Comparison of ENCODE assay signal across 27 cellular contexts in genomic region chr7:19932549-19933249, GRCh38.
DNase-seq lines count a peak whose midpoint lies in the region; ATAC-seq lines count a peak whose summit lies in the region.
"Had no signal": no experiment of that assay in that cellular context is flagged by ENCODE, and none has a peak within 500 bp of the region (broad histone marks: within the 10 kb centered on the region; RNA-seq: fewer than 3 reads in every experiment).

No MANE protein-coding gene starts in this region.

- ATAC-seq in GM19455 (IDR thresholded peaks at IDR 0.05; ENCODE audit: unreplicated experiment) = no peak
- ATAC-seq: A549; gastroesophageal sphincter; lower lobe of right lung; naive thymus-derived CD8-positive, alpha-beta T cell; SK-N-SH treated with all-trans-retinoic acid at 6 μM for 48 hours had no signal

- DNase-seq in NCI-H748 (lab: John Stamatoyannopoulos, UW; ENCODE audit: unreplicated experiment) = peak; percentile 30
- DNase-seq in NCI-H748 treated with DMSO at 0.1 percent for 48 hours (lab: John Stamatoyannopoulos, UW) = no peak
- peak; percentile 69 for DNase-seq in NCI-H146 treated with DMSO at 0.1 percent for 48 hours (lab: John Stamatoyannopoulos, UW; ENCODE audit: unreplicated experiment)
- peak; percentile 91 for DNase-seq in NCI-H82 treated with DMSO at 0.1 percent for 48 hours (lab: John Stamatoyannopoulos, UW; ENCODE audit: unreplicated experiment)
- DNase-seq in retina = peak; percentile 4
- no peak for DNase-seq in C1 segment of cervical spinal cord (lab: John Stamatoyannopoulos, UW)
- DNase-seq in NCI-H187 treated with DMSO at 0.1 percent for 48 hours (lab: John Stamatoyannopoulos, UW) = no peak
- DNase-seq: activated CD4-positive, CD25-positive, alpha-beta regulatory T cell; activated gamma-delta T cell; activated naive CD8-positive, alpha-beta T cell treated with anti-CD3 and anti-CD28 coated beads for 36 hours; activated T-cell treated with anti-CD3 and anti-CD28 coated beads, Interleukin-2, amount 50 U/mL, for 24 hours; AML-193; aorta; CD4-positive, alpha-beta T cell; GOT3; HFFc6; IMR-90; lower lobe of right lung; naive thymus-derived CD8-positive, alpha-beta T cell; NCI-H526 treated with DMSO at 0.1 percent for 48 hours; sigmoid colon; stimulated activated CD4-positive, alpha-beta T cell treated with anti-CD3 and anti-CD28 coated beads, Interleukin-4, amount 100 ng/mL, for 1 hour; transverse colon had no signal

Comparison
In these comparisons a context has a peak if more than half of its experiments do, and no peak if none do; other contexts are left out.
1. DNase-seq: peak in NCI-H748 (single experiment), NCI-H146 treated with DMSO at 0.1 percent for 48 hours (single experiment), NCI-H82 treated with DMSO at 0.1 percent for 48 hours (single experiment) and retina (single experiment); none in NCI-H748 treated with DMSO at 0.1 percent for 48 hours (single experiment), C1 segment of cervical spinal cord (0 of 14) and NCI-H187 treated with DMSO at 0.1 percent for 48 hours (single experiment).